9 cellular contexts compared by ENCODE assay signal in the genomic region with DNA sequence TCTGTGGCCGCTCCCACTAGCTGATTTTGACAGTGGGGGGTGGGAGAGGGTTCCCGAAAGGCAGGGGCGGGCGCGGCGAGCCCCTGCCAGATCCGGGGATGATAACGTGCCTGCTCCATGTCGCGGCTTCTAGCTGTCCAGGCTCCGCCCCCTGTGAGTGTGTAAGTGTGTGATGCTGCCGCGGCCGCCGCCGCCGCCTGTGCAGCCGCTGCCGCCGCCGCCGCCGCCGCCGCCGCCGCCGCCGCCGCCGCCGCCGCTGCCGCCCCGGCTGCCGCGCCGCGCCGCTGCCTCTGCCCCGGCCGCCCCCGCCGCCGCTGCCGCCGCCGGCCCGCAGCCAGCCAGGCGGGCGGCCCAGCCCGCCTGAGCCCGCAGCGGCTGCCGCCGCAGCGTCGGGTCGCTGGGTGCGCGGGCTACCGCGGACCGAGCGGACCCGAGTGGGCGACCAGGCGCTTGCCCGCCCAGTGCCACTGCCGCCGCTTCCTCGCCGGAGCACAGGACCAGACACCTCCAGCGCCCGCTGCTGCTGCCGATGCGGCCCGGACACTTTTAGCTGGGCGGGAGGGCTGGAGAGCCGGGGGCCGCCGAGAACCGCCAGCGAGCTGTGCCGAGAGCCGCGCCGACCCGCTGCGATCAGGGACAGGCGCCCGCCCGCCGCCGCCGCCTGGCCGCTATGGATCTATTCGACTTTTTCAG. TPM values are rescaled to one million over a fixed set of nuclear protein-coding genes. Genes with fewer than 3 reads are reported as not detected.
DNase-seq lines count a peak whose midpoint lies in the region; ATAC-seq and TF ChIP-seq lines count a peak whose summit lies in the region.
"Had no signal": no experiment of that assay in that cellular context is flagged by ENCODE, and none has a peak within 500 bp of the region (broad histone marks: within the 10 kb centered on the region; RNA-seq: fewer than 3 reads in every experiment).

TSS of gene AFF2 (plus strand) at position 190 of the 693 bp plus-strand sequence. CDS start at position 671, 481 bp downstream.

- H3K27ac Mint-ChIP-seq in IgD-negative memory B cell (no peak within 1 kb of the TSS), activated B cell treated with CpG ODN at 0.5 μM for 24 hours (no peak within 1 kb of the TSS), memory B cell (no peak within 1 kb of the TSS)

- H3K4me3 ChIP-seq in coronary artery: peak within 1 kb of the TSS; percentile 74

- DNase-seq in DMS 273 (lab: John Stamatoyannopoulos, UW; ENCODE audit: unreplicated experiment) (peak; percentile 63), DMS 273 treated with DMSO at 0.1 percent for 48 hours (lab: John Stamatoyannopoulos, UW) (no peak), activated B cell treated with CpG ODN at 0.5 μM for 24 hours (peak; percentile 33), coronary artery (ENCODE audit: low spot score) (no peak), memory B cell (ENCODE audit: low spot score in 2 of 2) (peak in 1 of 2 donors; percentile 40)
- peak; percentile 24 for DNase-seq in stimulated activated naive CD4-positive, alpha-beta T cell treated with Interleukin-2 at 50 U/mL for 16 hours (lab: John Stamatoyannopoulos, UW)

- intact Hi-C loops in activated B cell treated with CpG ODN at 0.5 μM for 24 hours (cut with micrococcal nuclease): loop anchor here (1.0 to 5.0 kb wide), 3 partner anchors 42 to 119 kb away; no protein-coding TSS in a partner anchor

- POLR2A ChIA-PET in activated B cell treated with CpG ODN at 0.5 μM for 24 hours (lab: Charles Lee): interaction anchor here (0.7 kb wide), 1 partner anchor 121 kb away, joined by 4 read pairs; no protein-coding TSS in a partner anchor

- peak within 1 kb of the TSS in 1 of 2 donors; percentile 67 for H3K27ac ChIP-seq in coronary artery
- H3K27ac ChIP-seq: 22Rv1 had no signal

- ATAC-seq in activated B cell treated with CpG ODN at 0.5 μM for 24 hours (ENCODE audit: low read depth) (peak; percentile 74), memory B cell (ENCODE audit: low read depth) (peak; percentile 71), GM21515 (IDR thresholded peaks at IDR 0.05; ENCODE audit: unreplicated experiment) (no peak)

- peaks cover 14% of the 10 kb centered on the region for H3K27me3 Mint-ChIP-seq in IgD-negative memory B cell
- H3K27me3 Mint-ChIP-seq in activated B cell treated with CpG ODN at 0.5 μM for 24 hours: peaks cover 2% of the 10 kb centered on the region
- no peaks in the 10 kb centered on the region for H3K27me3 Mint-ChIP-seq in memory B cell

- TF ChIP-seq CTCF in activated B cell treated with CpG ODN at 0.5 μM for 24 hours (IDR thresholded peaks at IDR 0.05) (no peak), coronary artery (IDR thresholded peaks at IDR 0.05) (no peak)

- no peaks in the 10 kb centered on the region for H3K9me3 Mint-ChIP-seq in IgD-negative memory B cell
- no peaks in the 10 kb centered on the region for H3K9me3 Mint-ChIP-seq in activated B cell treated with CpG ODN at 0.5 μM for 24 hours
- no peaks in the 10 kb centered on the region for H3K9me3 Mint-ChIP-seq in memory B cell

- H3K4me3 Mint-ChIP-seq in IgD-negative memory B cell (peak within 1 kb of the TSS; percentile 75 to 85 (median 79)), activated B cell treated with CpG ODN at 0.5 μM for 24 hours (peak within 1 kb of the TSS; percentile 82), memory B cell (peak within 1 kb of the TSS; percentile 81)

- CTCF ChIA-PET in activated B cell treated with CpG ODN at 0.5 μM for 24 hours (lab: Charles Lee): interaction anchor here (1.6 kb wide), 1 partner anchor 30 kb away, joined by 3 read pairs; no protein-coding TSS in a partner anchor

- H3K4me1 Mint-ChIP-seq in IgD-negative memory B cell (peaks cover 0 to 2% (median 0%) of the 10 kb centered on the region in 3 donors), activated B cell treated with CpG ODN at 0.5 μM for 24 hours (peaks cover 5% of the 10 kb centered on the region), memory B cell (no peaks in the 10 kb centered on the region)

- H3K36me3 Mint-ChIP-seq in IgD-negative memory B cell (no peaks in the 10 kb centered on the region), activated B cell treated with CpG ODN at 0.5 μM for 24 hours (ENCODE audit: low read depth) (no peaks in the 10 kb centered on the region), memory B cell (no peaks in the 10 kb centered on the region)

RNA-seq across cellular contexts. Expression of gene AFF2, which starts in this region (rescaled TPM):
- not detected for polyA plus RNA-seq in IgD-negative memory B cell
- 2.8 and 3.4 TPM in 2 replicates for total RNA-seq in activated B cell treated with CpG ODN at 0.5 μM for 24 hours

Comparison
In these comparisons a context has a peak if more than half of its experiments do, and no peak if none do; other contexts are left out.
1. DNase-seq: peak in DMS 273 (single experiment), activated B cell treated with CpG ODN at 0.5 μM for 24 hours (single experiment) and stimulated activated naive CD4-positive, alpha-beta T cell treated with Interleukin-2 at 50 U/mL for 16 hours (single experiment); none in DMS 273 treated with DMSO at 0.1 percent for 48 hours (single experiment) and coronary artery (single experiment).
2. Peak in every context shown above with its lines, with median percentiles within 50 percentile points of each other: H3K4me3 Mint-ChIP-seq.